Comparison of ENCODE assay signal across 1 cellular context in genomic region chr10:95289003-95289920, GRCh38.
TF ChIP-seq lines count a peak whose summit lies in the region.

No MANE protein-coding gene starts in this region.

TF ChIP-seq in HepG2, 621 proteins besides CTCF, POLR2A, EP300 and RAD21 (continued from another document):
- TF ChIP-seq PRDM10 (CRISPR knock-in tag; IDR thresholded peaks at IDR 0.05; ENCODE audit: low read depth), result peak; percentile 68; the same call in 1 of the 2 replicates
- no peak for TF ChIP-seq ATF3 (CRISPR knock-in tag; IDR thresholded peaks at IDR 0.05)
- peak; percentile 33 for TF ChIP-seq STAG1 (CRISPR knock-in tag; IDR thresholded peaks at IDR 0.05)
- peak; percentile 22; the same call in 1 of the 2 replicates for TF ChIP-seq SMC3 (IDR thresholded peaks at IDR 0.05; ENCODE audit: low read length)
- peak; percentile 55 for TF ChIP-seq ZNF883 (CRISPR knock-in tag; IDR thresholded peaks at IDR 0.05; ENCODE audit: not compliant biosample characterization)
- TF ChIP-seq ZNF773 (CRISPR knock-in tag; IDR thresholded peaks at IDR 0.05; ENCODE audit: borderline replicate concordance), result no peak
- peak; percentile 24; the same call in 1 of the 2 replicates for TF ChIP-seq ZFX (CRISPR knock-in tag; IDR thresholded peaks at IDR 0.05; ENCODE audit: low read depth)
- peak; percentile 45; the same call in 1 of the 2 replicates for TF ChIP-seq MEIS1 (CRISPR knock-in tag; IDR thresholded peaks at IDR 0.05; ENCODE audit: borderline replicate concordance)
- peak; percentile 57 for TF ChIP-seq ZEB1 (IDR thresholded peaks at IDR 0.05; ENCODE audit: insufficient replicate concordance, low read depth)
- no peak for TF ChIP-seq ZNF770 (CRISPR knock-in tag; IDR thresholded peaks at IDR 0.05)
- no peak for TF ChIP-seq RBFOX2 (IDR thresholded peaks at IDR 0.05; ENCODE audit: low read depth, low read length)
- no peak for TF ChIP-seq NR2F1 (CRISPR knock-in tag; IDR thresholded peaks at IDR 0.05)
- no peak for TF ChIP-seq ZNF263 (CRISPR knock-in tag; IDR thresholded peaks at IDR 0.05)
- TF ChIP-seq ZSCAN21 (CRISPR knock-in tag; IDR thresholded peaks at IDR 0.05; ENCODE audit: borderline replicate concordance), result 0 out of 2 replicates have a peak, but pooled peaks have one; percentile 42
- TF ChIP-seq MNT (IDR thresholded peaks at IDR 0.05), result no peak
- TF ChIP-seq ZNF570 (CRISPR knock-in tag; IDR thresholded peaks at IDR 0.05; ENCODE audit: borderline replicate concordance), result no peak
- TF ChIP-seq TBX2 (CRISPR knock-in tag; IDR thresholded peaks at IDR 0.05; ENCODE audit: borderline replicate concordance), result 0 out of 2 replicates have a peak, but pooled peaks have one; percentile 32
- TF ChIP-seq ZNF121 (CRISPR knock-in tag; IDR thresholded peaks at IDR 0.05), result no peak
- TF ChIP-seq PITX1 (CRISPR knock-in tag; IDR thresholded peaks at IDR 0.05), result no peak
